In genomic region chr20:36467076-36467999, GRCh38 we compare ENCODE assay signal across 8 cellular contexts.
DNase-seq lines count a peak whose midpoint lies in the region; ATAC-seq and TF ChIP-seq lines count a peak whose summit lies in the region.

No MANE protein-coding gene starts in this region.

- H3K27me3 ChIP-seq in gastrocnemius medialis, result no peaks in the 10 kb centered on the region

- TF ChIP-seq POLR2A in gastrocnemius medialis (IDR thresholded peaks at IDR 0.05), result no peak

- peaks cover 92 to 95% of the 10 kb centered on the region in 2 donors for H3K4me1 ChIP-seq in gastrocnemius medialis

- H3K27ac ChIP-seq in gastrocnemius medialis, result peak overlapping the region; percentile 99 to 100 (median 100)

- intact Hi-C loops in gastrocnemius medialis (cut with DNase I; ENCODE audit: low total_unique reads), result loop anchor here (10.0 kb wide), 2 partner anchors 277 to 1057 kb away; partner anchors contain the start of genes BLCAP, NDRG3 and NNAT

- H3K36me3 Mint-ChIP-seq in glutamatergic neuron (ENCODE audit: unreplicated experiment), result no peaks in the 10 kb centered on the region

- peaks cover 18% of the 10 kb centered on the region for H3K9me3 Mint-ChIP-seq in glutamatergic neuron (ENCODE audit: unreplicated experiment)

- H3K27me3 Mint-ChIP-seq in glutamatergic neuron (ENCODE audit: unreplicated experiment), result peaks cover 9% of the 10 kb centered on the region

- H3K9me3 ChIP-seq in gastrocnemius medialis, result no peaks in the 10 kb centered on the region

- ATAC-seq in GM21529 (IDR thresholded peaks at IDR 0.05; ENCODE audit: unreplicated experiment) (peak; percentile 36), gastrocnemius medialis (no peak), GM18870 (IDR thresholded peaks at IDR 0.05; ENCODE audit: unreplicated experiment) (no peak)

- no peak overlapping the region for H3K4me3 ChIP-seq in gastrocnemius medialis

- H3K4me1 Mint-ChIP-seq in glutamatergic neuron (ENCODE audit: low read depth, unreplicated experiment), result peaks cover 51% of the 10 kb centered on the region

- peak overlapping the region; percentile 69 for H3K27ac Mint-ChIP-seq in glutamatergic neuron (ENCODE audit: unreplicated experiment)

- H3K36me3 ChIP-seq in gastrocnemius medialis, result no peaks in the 10 kb centered on the region

- peak overlapping the region; percentile 98 for H3K4me3 Mint-ChIP-seq in glutamatergic neuron (ENCODE audit: unreplicated experiment)

- peak; percentile 74 for DNase-seq in NCI-H748 treated with DMSO at 0.1 percent for 48 hours (lab: John Stamatoyannopoulos, UW)
- peak; percentile 82 for DNase-seq in activated effector memory CD4-positive, alpha-beta T cell treated with anti-CD3 and anti-CD28 coated beads, Interleukin-2, amount 50 U/mL, for 16 hours
- no peak for DNase-seq in glutamatergic neuron
- DNase-seq in gastrocnemius medialis, result peak in 1 of 2 donors; percentile 52
- DNase-seq in kidney glomerular epithelial cell (lab: John Stamatoyannopoulos, UW), result no peak
- DNase-seq in HPDE6-E6E7 (ENCODE audit: extremely low spot score), result no peak

- in situ Hi-C loops in gastrocnemius medialis (cut with MboI; ENCODE audit: low sequenced_read_pairs in 4 of 4), result loop anchor here in 1 of 4 donors (10.0 kb wide), 1 partner anchor 137 kb away; the partner anchor contains the start of gene RAB5IF

- no peak for TF ChIP-seq CTCF in glutamatergic neuron (IDR thresholded peaks at IDR 0.05; ENCODE audit: partially characterized antibody, unreplicated experiment)
- TF ChIP-seq CTCF in gastrocnemius medialis (IDR thresholded peaks at IDR 0.05 in 4 of 5, conservative IDR thresholded peaks at IDR 0.05 in 1 of 5), result no peak

Comparison
In these comparisons a context has a peak if more than half of its experiments do, and no peak if none do; other contexts are left out.
1. DNase-seq: peak in NCI-H748 treated with DMSO at 0.1 percent for 48 hours (single experiment) and activated effector memory CD4-positive, alpha-beta T cell treated with anti-CD3 and anti-CD28 coated beads, Interleukin-2, amount 50 U/mL, for 16 hours (single experiment); none in glutamatergic neuron (single experiment), kidney glomerular epithelial cell (single experiment) and HPDE6-E6E7 (single experiment).